8 cellular contexts compared by ENCODE assay signal in genomic region chr1:230157409-230158390, GRCh38.
DNase-seq lines count a peak whose midpoint lies in the region; ATAC-seq and TF ChIP-seq lines count a peak whose summit lies in the region.
"Had no signal": no experiment of that assay in that cellular context is flagged by ENCODE, and none has a peak within 500 bp of the region (broad histone marks: within the 10 kb centered on the region; RNA-seq: fewer than 3 reads in every experiment).

No MANE protein-coding gene starts in this region.

- H3K9me3 ChIP-seq in RWPE2 (ENCODE audit: severe bottlenecking): no peaks in the 10 kb centered on the region
- peaks cover 0 to 6% (median 0%) of the 10 kb centered on the region in 12 donors for H3K9me3 ChIP-seq in heart left ventricle

- peak overlapping the region; percentile 41; the same call in 1 of the 2 replicates for H3K9ac ChIP-seq in KMS-11

- H3K27ac ChIP-seq in KMS-11 (peak overlapping the region; percentile 69), RWPE2 (ENCODE audit: poor library complexity, severe bottlenecking) (no peak overlapping the region), heart left ventricle (peak overlapping the region in 1 of 12 donors; percentile 39)

- H3K4me2 ChIP-seq in KMS-11: peak overlapping the region; percentile 18; the same call in 1 of the 2 replicates

- H3K79me2 ChIP-seq in KMS-11 (ENCODE audit: insufficient read depth, low read depth): peaks cover 95% of the 10 kb centered on the region

- intact Hi-C loops in heart left ventricle (cut with DNase I): no loop called here

- H3K27me3 ChIP-seq in KMS-11 (ENCODE audit: insufficient read depth, low read depth) (no peaks in the 10 kb centered on the region), RWPE2 (ENCODE audit: insufficient read depth, poor library complexity, severe bottlenecking) (no peaks in the 10 kb centered on the region), heart left ventricle (no peaks in the 10 kb centered on the region)

- 59 to 66% (median 64%) methylated on average over 12 of the region's 12 CpGs for WGBS in heart left ventricle, 4 donors

- 0 out of 3 replicates have a peak, but pooled peaks have one; percentile 17 for ATAC-seq in RWPE2 (ENCODE audit: low read depth)
- ATAC-seq in heart left ventricle: peak; percentile 9 to 54 (median 28)

- no peak for DNase-seq in RWPE2 (ENCODE audit: low spot score)
- peak in 1 of 5 donors; percentile 17 for DNase-seq in heart left ventricle
- DNase-seq in stimulated activated CD8-positive, alpha-beta memory T cell treated with anti-CD3 and anti-CD28 coated beads, Interleukin-4, amount 100 ng/mL, for 48 hours: peak; percentile 12
- DNase-seq in AML-193 (lab: John Stamatoyannopoulos, UW): no peak
- no peak for DNase-seq in effector CD8-positive, alpha-beta T cell (lab: John Stamatoyannopoulos, UW)
- DNase-seq in hippocampal formation (lab: John Stamatoyannopoulos, UW): no peak
- DNase-seq: effector CD4-positive, alpha-beta T cell had no signal

- H4K20me1 ChIP-seq in KMS-11 (ENCODE audit: insufficient read depth): peaks cover 7% of the 10 kb centered on the region; the same call in 1 of the 2 replicates

- TF ChIP-seq POLR2A in heart left ventricle (IDR thresholded peaks at IDR 0.05): no peak

- no peak overlapping the region for H3K4me3 ChIP-seq in KMS-11 (IDR thresholded peaks at IDR 0.05; ENCODE audit: insufficient read depth, low read depth, low read length)
- H3K4me3 ChIP-seq in RWPE2 (ENCODE audit: severe bottlenecking): no peak overlapping the region
- no peak overlapping the region for H3K4me3 ChIP-seq in heart left ventricle

- H2AFZ ChIP-seq in KMS-11 (ENCODE audit: low read depth): no peak overlapping the region

- no peaks in the 10 kb centered on the region for H3K36me3 ChIP-seq in KMS-11 (ENCODE audit: insufficient read depth)
- H3K36me3 ChIP-seq in RWPE2 (ENCODE audit: low read depth): no peaks in the 10 kb centered on the region
- no peaks in the 10 kb centered on the region for H3K36me3 ChIP-seq in heart left ventricle

- H3K4me1 ChIP-seq in KMS-11 (ENCODE audit: low read depth, poor library complexity, severe bottlenecking): peaks cover 95% of the 10 kb centered on the region
- no peaks in the 10 kb centered on the region for H3K4me1 ChIP-seq in RWPE2 (ENCODE audit: insufficient read depth, poor library complexity, severe bottlenecking)
- H3K4me1 ChIP-seq in heart left ventricle: peaks cover 0 to 75% (median 49%) of the 10 kb centered on the region in 12 donors

- TF ChIP-seq CTCF in KMS-11 (conservative IDR thresholded peaks at IDR 0.05; ENCODE audit: low read depth, low read length): no peak
- no peak for TF ChIP-seq CTCF in RWPE2 (IDR thresholded peaks at IDR 0.05; ENCODE audit: poor library complexity, severe bottlenecking)
- no peak for TF ChIP-seq CTCF in heart left ventricle (IDR thresholded peaks at IDR 0.05)
